ENCODE assay signal across 8 cellular contexts in genomic region chr19:40284501-40285352, GRCh38. TPM values are rescaled to one million over a fixed set of nuclear protein-coding genes. Genes with fewer than 3 reads are reported as not detected.
DNase-seq lines count a peak whose midpoint lies in the region; ATAC-seq and TF ChIP-seq lines count a peak whose summit lies in the region.

Gene AKT2, minus strand, starts transcription at chr19:40285345. Its CDS starts 20,078 bp downstream, at chr19:40265267.

- DNase-seq in AG09309 (ENCODE audit: low read depth) (no peak), fibroblast of villous mesenchyme (ENCODE audit: low read depth) (peak; percentile 65), neuronal stem cell (ENCODE audit: low spot score) (peak; percentile 94)
- DNase-seq in activated T-helper 1 cell treated with anti-CD3 and anti-CD28 coated beads, Interleukin-2, amount 50 U/mL, for 16 hours (ENCODE audit: low read depth in 1 of 2, low spot score in 1 of 2), result peak; percentile 40 to 68

- H3K23ac ChIP-seq in neuronal stem cell (ENCODE audit: low read depth, low read length, poor library complexity), result peak within 1 kb of the TSS; percentile 83

- peak within 1 kb of the TSS; percentile 77 for H2BK120ac ChIP-seq in neuronal stem cell (ENCODE audit: low read depth, low read length)

- peaks cover 4 to 13% of the 10 kb centered on the region in 2 donors for H3K36me3 ChIP-seq in neuronal stem cell (replicated peaks in 1 of 2; ENCODE audit: control insufficient read depth in 2 of 2, insufficient read depth in 2 of 2, low read length in 2 of 2)

- TF ChIP-seq CTCF in AG09309 (IDR thresholded peaks at IDR 0.05; ENCODE audit: control insufficient read depth, insufficient read depth, low read depth, low read length, missing control alignments) (no peak), fibroblast of villous mesenchyme (IDR thresholded peaks at IDR 0.05; ENCODE audit: insufficient read depth, low read depth, low read length) (no peak), subcutaneous adipose tissue (IDR thresholded peaks at IDR 0.05; ENCODE audit: low read depth) (no peak)

- peak within 1 kb of the TSS; percentile 95 for H3K9ac ChIP-seq in neuronal stem cell (ENCODE audit: low read depth, low read length, poor library complexity)

- no peak within 1 kb of the TSS for H4K91ac ChIP-seq in neuronal stem cell (ENCODE audit: low read depth, low read length, poor library complexity)

- H2BK12ac ChIP-seq in neuronal stem cell (ENCODE audit: low read length), result no peak within 1 kb of the TSS

- peak within 1 kb of the TSS; percentile 63 for H3K4me3 ChIP-seq in AG09309 (ENCODE audit: control insufficient read depth, low read depth, low read length)
- H3K4me3 ChIP-seq in fibroblast of villous mesenchyme (ENCODE audit: low read depth, low read length), result peak within 1 kb of the TSS; percentile 87
- H3K4me3 ChIP-seq in neuronal stem cell (ENCODE audit: low read length in 2 of 2), result peak within 1 kb of the TSS; percentile 94 to 99

- peak within 1 kb of the TSS; percentile 96 for H2AFZ ChIP-seq in neuronal stem cell (ENCODE audit: low read length)

- no peak within 1 kb of the TSS for H4K8ac ChIP-seq in neuronal stem cell (ENCODE audit: low read depth, low read length)

- H3K27me3 ChIP-seq in neuronal stem cell (ENCODE audit: control insufficient read depth in 3 of 3, insufficient read depth in 3 of 3, low read depth in 1 of 3, low read length in 3 of 3), result no peaks in the 10 kb centered on the region

- H3K9me3 ChIP-seq in neuronal stem cell (replicated peaks in 1 of 2; ENCODE audit: control insufficient read depth in 2 of 2, insufficient read depth in 1 of 2, low read depth in 1 of 2, low read length in 2 of 2), result no peaks in the 10 kb centered on the region

- H3K14ac ChIP-seq in neuronal stem cell (ENCODE audit: low read length), result peak within 1 kb of the TSS; percentile 97

- H3K27ac ChIP-seq in neuronal stem cell (replicated peaks; ENCODE audit: low read length), result peak within 1 kb of the TSS; percentile 99

- H3K4me1 ChIP-seq in neuronal stem cell (ENCODE audit: control insufficient read depth in 2 of 2, insufficient read depth in 1 of 2, low read depth in 1 of 2, low read length in 2 of 2), result peaks cover 8 to 13% of the 10 kb centered on the region in 2 donors

- H2BK5ac ChIP-seq in neuronal stem cell (ENCODE audit: low read length), result peak within 1 kb of the TSS; percentile 99

- H3K4ac ChIP-seq in neuronal stem cell (ENCODE audit: low read length), result peak within 1 kb of the TSS; percentile 79

- peak within 1 kb of the TSS; percentile 85 for H3K4me2 ChIP-seq in neuronal stem cell (ENCODE audit: insufficient read depth, low read length, poor library complexity, severe bottlenecking)

- H2BK15ac ChIP-seq in neuronal stem cell (ENCODE audit: low read length), result peak within 1 kb of the TSS; percentile 93

- H3K79me1 ChIP-seq in neuronal stem cell (ENCODE audit: low read depth, low read length), result peaks cover 20% of the 10 kb centered on the region

- peak within 1 kb of the TSS; percentile 100 for H3K18ac ChIP-seq in neuronal stem cell (ENCODE audit: low read length)

- peak within 1 kb of the TSS; percentile 61 for H2AK5ac ChIP-seq in neuronal stem cell (ENCODE audit: low read depth, low read length)

- no CpG with 5 or more reads among the region's 84 CpGs for WGBS in neuronal stem cell (ENCODE audit: extremely low coverage in 2 of 2, insufficient read length in 2 of 2, insufficient replicate concordance in 1 of 2), 2 donors

- ATAC-seq in GM19025 (IDR thresholded peaks at IDR 0.05; ENCODE audit: low read depth, unreplicated experiment) (peak; percentile 22), HG03175 (IDR thresholded peaks at IDR 0.05; ENCODE audit: unreplicated experiment) (peak; percentile 21)

TF ChIP-seq in PFSK-1, 5 proteins besides CTCF, POLR2A, EP300 and RAD21:
- no peak for TF ChIP-seq REST (IDR thresholded peaks at IDR 0.05; ENCODE audit: insufficient read depth in 1 of 2, low read depth in 2 of 2, low read length in 2 of 2)
- peak; percentile 43 for TF ChIP-seq FOXP2 (optimal IDR thresholded peaks at IDR 0.05; ENCODE audit: borderline replicate concordance, extremely low read depth, extremely low read length, insufficient read depth)

RNA-seq across cellular contexts. Expression of gene AKT2, which starts in this region (rescaled TPM):
- polyA plus RNA-seq in PFSK-1 (2012; ENCODE audit: insufficient read length, low read depth), result 118 TPM
- total RNA-seq in fibroblast of villous mesenchyme (120 and 142 TPM in 2 replicates), subcutaneous adipose tissue (100 to 1,000 TPM in 1 of 4 donors, 10 to 100 TPM in 3; 81.7 to 175 (median 93.9) TPM)
- 104 TPM for polyA plus RNA-seq in neuronal stem cell (2013, experiment 1 of 2)
- polyA plus RNA-seq in neuronal stem cell (2013, experiment 2 of 2), result 107 TPM
